ENCODE assay signal across 19 cellular contexts in the genomic region with DNA sequence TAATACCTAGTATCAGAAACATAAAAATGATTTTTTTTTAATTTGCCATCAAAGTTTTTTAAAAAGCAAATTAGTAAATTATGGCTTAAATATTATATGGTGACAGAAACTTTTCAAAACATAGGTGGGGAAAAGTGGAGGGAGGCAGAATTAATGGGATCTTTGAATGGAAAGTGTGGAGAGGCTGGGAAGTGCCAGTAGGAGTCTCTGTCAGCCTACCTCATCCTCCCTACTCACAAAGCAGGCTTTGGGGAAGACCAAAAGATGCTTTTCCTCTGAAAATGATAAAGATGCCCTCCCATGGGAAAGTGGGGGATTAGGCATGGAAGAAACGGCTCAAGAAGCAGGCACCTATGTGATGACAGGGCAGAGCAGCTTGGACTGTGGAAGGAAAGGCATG. TPM values are rescaled to one million over a fixed set of nuclear protein-coding genes. Genes with fewer than 3 reads are reported as not detected.
DNase-seq lines count a peak whose midpoint lies in the region; ATAC-seq and TF ChIP-seq lines count a peak whose summit lies in the region.
"Had no signal": no experiment of that assay in that cellular context is flagged by ENCODE, and none has a peak within 500 bp of the region (broad histone marks: within the 10 kb centered on the region; RNA-seq: fewer than 3 reads in every experiment).

No MANE protein-coding gene starts in this region.

- no peaks in the 10 kb centered on the region for H3K9me3 Mint-ChIP-seq in WTC11
- no peaks in the 10 kb centered on the region for H3K9me3 Mint-ChIP-seq in endothelial cell (ENCODE audit: unreplicated experiment)
- H3K9me3 Mint-ChIP-seq in stimulated activated naive B cell treated with anti-CD40 and anti-IgM and Interleukin-4, amounts not matched to agents 10 μg/mL and 1 μg/mL and 100 μg/mL, for 72 hours, result no peaks in the 10 kb centered on the region
- H3K9me3 Mint-ChIP-seq: CD8-positive, alpha-beta memory T cell; GM23338; HFFc6 had no signal

- BruUV-seq in HCT116 (replicated peaks; lab: Mats Ljungman, UMichigan), result no TSS peak

- H4K20me1 ChIP-seq in HCT116 (ENCODE audit: insufficient read depth), result no peaks in the 10 kb centered on the region
- H4K20me1 ChIP-seq: BLaER1 had no signal

- H4K8ac ChIP-seq in neuronal stem cell (ENCODE audit: low read depth, low read length), result peak overlapping the region; percentile 77

- intact Hi-C loops in HCT116 (cut with micrococcal nuclease), result no loop called here

- ATAC-seq in HCT116 (no peak), WTC11 (0 out of 2 replicates have a peak, but pooled peaks have one; percentile 20), HG03439 (IDR thresholded peaks at IDR 0.05; ENCODE audit: unreplicated experiment) (no peak), GM18498 (IDR thresholded peaks at IDR 0.05; ENCODE audit: unreplicated experiment) (no peak)
- no peak for ATAC-seq in stimulated activated naive B cell treated with anti-CD40 and anti-IgM and Interleukin-4, amounts not matched to agents 10 μg/mL and 1 μg/mL and 100 μg/mL, for 72 hours (replicated peaks)
- ATAC-seq: GM23338 had no signal

- H3K4me2 ChIP-seq in HCT116 (ENCODE audit: low read length) (no peak overlapping the region), neuronal stem cell (ENCODE audit: insufficient read depth, low read length, poor library complexity, severe bottlenecking) (no peak overlapping the region)
- H3K4me2 ChIP-seq: BLaER1, GM23338 had no signal

- no peak overlapping the region for H2BK5ac ChIP-seq in neuronal stem cell (ENCODE audit: low read length)

- H2BK120ac ChIP-seq in neuronal stem cell (ENCODE audit: low read depth, low read length), result no peak overlapping the region

- H3K27ac ChIP-seq in HCT116 (ENCODE audit: low read depth, low read length) (no peak overlapping the region), neuronal stem cell (replicated peaks; ENCODE audit: low read length) (no peak overlapping the region)
- H3K27ac ChIP-seq: BLaER1, HL-60 had no signal

- H3K4me1 Mint-ChIP-seq in WTC11, result no peaks in the 10 kb centered on the region
- peaks cover 17% of the 10 kb centered on the region for H3K4me1 Mint-ChIP-seq in endothelial cell (ENCODE audit: unreplicated experiment)
- peaks cover 0 to 5% of the 10 kb centered on the region in 2 donors for H3K4me1 Mint-ChIP-seq in stimulated activated naive B cell treated with anti-CD40 and anti-IgM and Interleukin-4, amounts not matched to agents 10 μg/mL and 1 μg/mL and 100 μg/mL, for 72 hours
- H3K4me1 Mint-ChIP-seq: GM23338 had no signal

- RAD21 ChIA-PET in HCT116 (lab: Charles Lee; ENCODE audit: low non-redundant PET in 1 of 2, low total read pairs in 2 of 2, uncharacterized antibody in 2 of 2, unreplicated experiment in 2 of 2), result no interaction called here

- POLR2A ChIA-PET in HCT116 (lab: Charles Lee), result no interaction called here
- POLR2A ChIA-PET in WTC11 (lab: Charles Lee), result no interaction called here

- CTCF ChIA-PET in HCT116 (lab: Charles Lee) (no interaction called here), WTC11 (lab: Charles Lee) (interaction anchor here (0.7 to 2.6 kb wide), 6 partner anchors 30 to 314 kb away, joined by 3 to 10 read pairs (median 7); a partner anchor contains a TSS)

- H3K79me1 ChIP-seq in neuronal stem cell (ENCODE audit: low read depth, low read length), result no peaks in the 10 kb centered on the region

- peaks cover 38 to 65% of the 10 kb centered on the region in 2 experiments for H3K36me3 ChIP-seq in HCT116 (ENCODE audit: control insufficient read depth in 1 of 2, insufficient read depth in 2 of 2, low read length in 2 of 2)
- peaks cover 2 to 26% of the 10 kb centered on the region in 2 donors for H3K36me3 ChIP-seq in neuronal stem cell (replicated peaks in 1 of 2; ENCODE audit: control insufficient read depth in 2 of 2, insufficient read depth in 2 of 2, low read length in 2 of 2)

- H3K4me1 ChIP-seq in HCT116 (ENCODE audit: control insufficient read depth in 1 of 2, insufficient read depth in 2 of 2, low read length in 2 of 2), result peaks cover 0 to 7% of the 10 kb centered on the region in 2 experiments; a peak in 2 of 4 replicates
- no peaks in the 10 kb centered on the region for H3K4me1 ChIP-seq in neuronal stem cell (ENCODE audit: control insufficient read depth in 2 of 2, insufficient read depth in 1 of 2, low read depth in 1 of 2, low read length in 2 of 2)
- H3K4me1 ChIP-seq: BLaER1, Caco-2, HAP-1 had no signal

- peak; percentile 15; the same call in 1 of the 2 replicates for TF ChIP-seq RAD21 in HCT116 (IDR thresholded peaks at IDR 0.05; ENCODE audit: low read depth)

- no peak overlapping the region for H3K18ac ChIP-seq in neuronal stem cell (ENCODE audit: low read length)

- WGBS in neuronal stem cell (ENCODE audit: extremely low coverage in 2 of 2, insufficient read length in 2 of 2, insufficient replicate concordance in 1 of 2), 2 donors, result no CpG with 5 or more reads among the region's 1 CpG

- H3K9me3 ChIP-seq in HCT116 (ENCODE audit: control insufficient read depth in 1 of 2, insufficient read depth in 1 of 2, low read depth in 1 of 2, low read length in 2 of 2) (no peaks in the 10 kb centered on the region), neuronal stem cell (replicated peaks in 1 of 2; ENCODE audit: control insufficient read depth in 2 of 2, insufficient read depth in 1 of 2, low read depth in 1 of 2, low read length in 2 of 2) (no peaks in the 10 kb centered on the region)
- H3K9me3 ChIP-seq: BLaER1, Caco-2, HAP-1 had no signal

- no peak overlapping the region for H3K4ac ChIP-seq in neuronal stem cell (ENCODE audit: low read length)

- H3K4me3 Mint-ChIP-seq in WTC11, result no peak overlapping the region
- no peak overlapping the region for H3K4me3 Mint-ChIP-seq in endothelial cell (ENCODE audit: unreplicated experiment)
- H3K4me3 Mint-ChIP-seq in stimulated activated naive B cell treated with anti-CD40 and anti-IgM and Interleukin-4, amounts not matched to agents 10 μg/mL and 1 μg/mL and 100 μg/mL, for 72 hours, result no peak overlapping the region
- H3K4me3 Mint-ChIP-seq: CD8-positive, alpha-beta memory T cell; GM23338; HFFc6 had no signal

- H3K23ac ChIP-seq in neuronal stem cell (ENCODE audit: low read depth, low read length, poor library complexity), result no peak overlapping the region

- TF ChIP-seq CTCF in HCT116 (IDR thresholded peaks at IDR 0.05 in 2 of 3, conservative IDR thresholded peaks at IDR 0.05 in 1 of 3; ENCODE audit: borderline replicate concordance in 1 of 3, insufficient read depth in 1 of 3, low read depth in 2 of 3, low read length in 2 of 3) (no peak), WTC11 (IDR thresholded peaks at IDR 0.05) (no peak), endothelial cell (IDR thresholded peaks at IDR 0.05; ENCODE audit: unreplicated experiment) (no peak), GM13976 (IDR thresholded peaks at IDR 0.05; ENCODE audit: borderline replicate concordance, control extremely low read depth, extremely low read depth, insufficient read depth, missing control alignments) (no peak)

- H3K36me3 Mint-ChIP-seq in WTC11 (peaks cover 3% of the 10 kb centered on the region), endothelial cell (ENCODE audit: low read depth, unreplicated experiment) (peaks cover 6% of the 10 kb centered on the region)
- H3K36me3 Mint-ChIP-seq in stimulated activated naive B cell treated with anti-CD40 and anti-IgM and Interleukin-4, amounts not matched to agents 10 μg/mL and 1 μg/mL and 100 μg/mL, for 72 hours, result peaks cover 15 to 25% of the 10 kb centered on the region in 2 donors

- H3K27ac Mint-ChIP-seq in WTC11 (no peak overlapping the region), endothelial cell (ENCODE audit: unreplicated experiment) (peak overlapping the region; percentile 1)
- H3K27ac Mint-ChIP-seq in stimulated activated naive B cell treated with anti-CD40 and anti-IgM and Interleukin-4, amounts not matched to agents 10 μg/mL and 1 μg/mL and 100 μg/mL, for 72 hours, result no peak overlapping the region
- H3K27ac Mint-ChIP-seq: GM23338, HFFc6 had no signal

- no peaks in the 10 kb centered on the region for H3K9me2 ChIP-seq in HCT116 (ENCODE audit: insufficient read depth)

- no peak overlapping the region for H3K9ac ChIP-seq in HCT116 (ENCODE audit: low read length)
- H3K9ac ChIP-seq in neuronal stem cell (ENCODE audit: low read depth, low read length, poor library complexity), result no peak overlapping the region
- H3K9ac ChIP-seq: BLaER1 had no signal

- DNase-seq in HCT116 (ENCODE audit: low read depth, low spot score), result no peak
- no peak for DNase-seq in WTC11 (ENCODE audit: low spot score)
- no peak for DNase-seq in endothelial cell (ENCODE audit: low spot score)
- DNase-seq in neuronal stem cell (ENCODE audit: low spot score), result no peak
- no peak for DNase-seq in GM13976 (ENCODE audit: low spot score)
- DNase-seq in stimulated activated naive B cell treated with anti-CD40 and anti-IgM and Interleukin-4, amounts not matched to agents 10 μg/mL and 1 μg/mL and 100 μg/mL, for 72 hours, result no peak
- DNase-seq: 8988T; AML-193; Caco-2; CD8-positive, alpha-beta memory T cell; DND-41; GF-D8; HFFc6 had no signal

- H3K4me3 ChIP-seq in HCT116 (replicated peaks in 1 of 2; ENCODE audit: low read depth in 1 of 2, low read length in 2 of 2) (no peak overlapping the region), neuronal stem cell (ENCODE audit: low read length in 2 of 2) (no peak overlapping the region)
- H3K4me3 ChIP-seq: BLaER1, GM23338, HAP-1 had no signal

- H2AK5ac ChIP-seq in neuronal stem cell (ENCODE audit: low read depth, low read length), result no peak overlapping the region

- H3K27me3 Mint-ChIP-seq in WTC11 (ENCODE audit: low read depth) (no peaks in the 10 kb centered on the region), endothelial cell (ENCODE audit: unreplicated experiment) (peaks cover 1% of the 10 kb centered on the region)
- H3K27me3 Mint-ChIP-seq in stimulated activated naive B cell treated with anti-CD40 and anti-IgM and Interleukin-4, amounts not matched to agents 10 μg/mL and 1 μg/mL and 100 μg/mL, for 72 hours, result peaks cover 0 to 11% of the 10 kb centered on the region in 2 donors
- H3K27me3 Mint-ChIP-seq: CD8-positive, alpha-beta memory T cell had no signal

- no peak overlapping the region for H3K14ac ChIP-seq in neuronal stem cell (ENCODE audit: low read length)

- no peaks in the 10 kb centered on the region for H3K79me2 ChIP-seq in HCT116 (ENCODE audit: insufficient read depth, low read length)

- H3K27me3 ChIP-seq in HCT116 (ENCODE audit: insufficient read depth, low read length), result no peaks in the 10 kb centered on the region
- no peaks in the 10 kb centered on the region for H3K27me3 ChIP-seq in neuronal stem cell (ENCODE audit: control insufficient read depth in 3 of 3, insufficient read depth in 3 of 3, low read depth in 1 of 3, low read length in 3 of 3)
- H3K27me3 ChIP-seq: BLaER1 had no signal

- H2AFZ ChIP-seq in HCT116 (ENCODE audit: low read depth, low read length, poor library complexity, severe bottlenecking) (no peak overlapping the region), neuronal stem cell (ENCODE audit: low read length) (no peak overlapping the region)
- H2AFZ ChIP-seq: GM23338 had no signal

- H2BK15ac ChIP-seq in neuronal stem cell (ENCODE audit: low read length), result no peak overlapping the region

- H4K91ac ChIP-seq in neuronal stem cell (ENCODE audit: low read depth, low read length, poor library complexity), result no peak overlapping the region

- TF ChIP-seq POLR2A in HCT116 (IDR thresholded peaks at IDR 0.05; ENCODE audit: borderline replicate concordance, extremely low read depth, insufficient read depth, insufficient read length), result no peak

- H2BK12ac ChIP-seq in neuronal stem cell (ENCODE audit: low read length), result no peak overlapping the region

- in situ Hi-C loops in GM13976 (cut with MboI; ENCODE audit: low sequenced_read_pairs, unreplicated experiment), result no loop called here

RNA-seq across cellular contexts. Expression of a gene that starts 21.8 kb away (rescaled TPM):
- total RNA-seq in HCT116 (2021; ENCODE audit: unreplicated experiment), result 67.6 TPM
- 81.1 and 106 TPM in 2 replicates for polyA plus RNA-seq in HCT116 (2012)
- 1.2 to 1.4 TPM (median 1.3 TPM) in 3 replicates for total RNA-seq in WTC11 (2021)
- total RNA-seq in endothelial cell (ENCODE audit: unreplicated experiment), result 0.62 TPM
- 0.07 TPM for polyA plus RNA-seq in neuronal stem cell (2013, experiment 1 of 2)
- polyA plus RNA-seq in neuronal stem cell (2013, experiment 2 of 2), result 0.06 TPM

RNA-seq across cellular contexts. Expression of a gene that starts 30.0 kb away (rescaled TPM):
- total RNA-seq in HCT116 (2021; ENCODE audit: unreplicated experiment) (192 TPM), WTC11 (2021) (123 to 137 TPM (median 125 TPM) in 3 replicates), endothelial cell (ENCODE audit: unreplicated experiment) (74.2 TPM)
- 127 and 163 TPM in 2 replicates for polyA plus RNA-seq in HCT116 (2012)
- 36.7 TPM for polyA plus RNA-seq in neuronal stem cell (2013, experiment 1 of 2)
- 33.0 TPM for polyA plus RNA-seq in neuronal stem cell (2013, experiment 2 of 2)

RNA-seq across cellular contexts. Expression of a gene that starts 30.5 kb away (rescaled TPM):
- total RNA-seq in HCT116 (2021; ENCODE audit: unreplicated experiment) (38.5 TPM), WTC11 (2021) (51.1 to 54.0 TPM (median 51.4 TPM) in 3 replicates), endothelial cell (ENCODE audit: unreplicated experiment) (55.5 TPM)
- polyA plus RNA-seq in HCT116 (2012), result 15.9 and 21.2 TPM in 2 replicates
- polyA plus RNA-seq in neuronal stem cell (2013, experiment 1 of 2), result 42.4 TPM
- polyA plus RNA-seq in neuronal stem cell (2013, experiment 2 of 2), result 42.0 TPM

Comparison
In these comparisons a context has a peak if more than half of its experiments do, and no peak if none do; other contexts are left out.
1. RNA of a gene that starts 21.8 kb away (total RNA-seq): 67.6 TPM in HCT116 (single experiment); 1.2 to 1.4 TPM in WTC11 and 0.62 TPM in endothelial cell (single experiment); every median in the first group is over 10 times any median in the second.